In the genomic region with DNA sequence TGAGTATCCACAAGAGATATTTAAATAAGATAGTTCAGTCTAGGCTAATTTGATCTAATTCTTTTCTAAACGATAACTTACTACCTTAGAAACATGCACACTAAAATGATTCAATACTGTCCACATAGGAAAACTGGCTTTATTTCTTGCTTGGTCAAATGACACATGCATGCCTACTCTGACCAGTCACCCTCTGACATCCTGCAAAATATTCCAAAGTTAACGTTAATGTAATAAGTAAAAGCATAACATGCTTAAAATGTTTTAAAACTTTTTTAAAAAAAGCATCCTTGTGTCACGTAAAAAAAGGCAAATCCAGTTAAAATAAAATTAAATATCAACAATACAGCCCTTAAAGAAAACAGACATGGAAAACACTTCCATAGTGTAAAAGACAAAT, we compare ENCODE assay signal across 24 cellular contexts.
A peak's percentile ranks its signal among the peaks of the same experiment; 100 is the strongest.
DNase-seq lines count a peak whose midpoint lies in the region; ATAC-seq and TF ChIP-seq lines count a peak whose summit lies in the region.
"Had no signal": no experiment of that assay in that cellular context is flagged by ENCODE, and none has a peak within 500 bp of the region (broad histone marks: within the 10 kb centered on the region; RNA-seq: fewer than 3 reads in every experiment).

No MANE protein-coding gene starts in this region.

- H3K4me1 ChIP-seq in GM23248 (ENCODE audit: insufficient read depth) (peaks cover 22% of the 10 kb centered on the region), RWPE2 (ENCODE audit: insufficient read depth, poor library complexity, severe bottlenecking) (peaks cover 18% of the 10 kb centered on the region), skeletal muscle satellite cell (ENCODE audit: control insufficient read depth, insufficient read depth, low read length) (peaks cover 35% of the 10 kb centered on the region), neuronal stem cell (ENCODE audit: control insufficient read depth in 2 of 2, insufficient read depth in 1 of 2, low read depth in 1 of 2, low read length in 2 of 2) (no peaks in the 10 kb centered on the region)

- H4K20me1 ChIP-seq in GM23248 (ENCODE audit: insufficient read depth) = no peaks in the 10 kb centered on the region

- H4K91ac ChIP-seq in neuronal stem cell (ENCODE audit: low read depth, low read length, poor library complexity) = no peak overlapping the region

- H2BK5ac ChIP-seq in neuronal stem cell (ENCODE audit: low read length) = no peak overlapping the region

- peak; percentile 81 for DNase-seq in GM23248
- no peak for DNase-seq in RWPE2 (ENCODE audit: low spot score)
- peak; percentile 57 for DNase-seq in fibroblast of peridontal ligament (ENCODE audit: extremely low read depth)
- DNase-seq in NCI-H526 treated with DMSO at 0.1 percent for 48 hours (lab: John Stamatoyannopoulos, UW) = no peak
- DNase-seq in NCI-H748 treated with DMSO at 0.1 percent for 48 hours (lab: John Stamatoyannopoulos, UW) = no peak
- DNase-seq in neuronal stem cell (ENCODE audit: low spot score) = no peak
- no peak for DNase-seq in NCI-H1436 treated with DMSO at 0.1 percent for 48 hours (lab: John Stamatoyannopoulos, UW)
- DNase-seq: activated CD4-positive, alpha-beta T cell treated with anti-CD3 and anti-CD28 coated beads for 36 hours; activated naive CD4-positive, alpha-beta T cell; activated T-cell treated with anti-CD3 and anti-CD28 coated beads, Interleukin-2, amount 50 U/mL, for 4 hours; amygdala; central memory CD4-positive, alpha-beta T cell; DMS79; dorsolateral prefrontal cortex; mammary epithelial cell; MV-4-11; NCI-H187; occipital lobe; retina; SHP77 treated with DMSO at 0.1 percent for 48 hours; transverse colon had no signal

- in situ Hi-C loops in GM23248 (cut with MboI) = no loop called here

- peak overlapping the region; percentile 58 for H3K27ac ChIP-seq in GM23248
- no peak overlapping the region for H3K27ac ChIP-seq in RWPE2 (ENCODE audit: poor library complexity, severe bottlenecking)
- H3K27ac ChIP-seq in neuronal stem cell (replicated peaks; ENCODE audit: low read length) = no peak overlapping the region
- H3K27ac ChIP-seq: dorsolateral prefrontal cortex, gastroesophageal sphincter, KMS-11, transverse colon had no signal

- H3K79me2 ChIP-seq in GM23248 (ENCODE audit: insufficient read depth) = peaks cover 76% of the 10 kb centered on the region

- H3K27me3 ChIP-seq in GM23248 (replicated peaks; ENCODE audit: insufficient read depth) (no peaks in the 10 kb centered on the region), RWPE2 (ENCODE audit: insufficient read depth, poor library complexity, severe bottlenecking) (no peaks in the 10 kb centered on the region), skeletal muscle satellite cell (ENCODE audit: control insufficient read depth, insufficient read depth, low read length) (no peaks in the 10 kb centered on the region), neuronal stem cell (ENCODE audit: control insufficient read depth in 3 of 3, insufficient read depth in 3 of 3, low read depth in 1 of 3, low read length in 3 of 3) (no peaks in the 10 kb centered on the region)
- H3K27me3 ChIP-seq: dorsolateral prefrontal cortex, gastroesophageal sphincter, transverse colon had no signal

- H3K4me2 ChIP-seq in GM23248 (ENCODE audit: unreplicated experiment) (peak overlapping the region; percentile 46), skeletal muscle satellite cell (ENCODE audit: low read length) (peak overlapping the region; percentile 3), neuronal stem cell (ENCODE audit: insufficient read depth, low read length, poor library complexity, severe bottlenecking) (no peak overlapping the region)
- H3K4me2 ChIP-seq: KMS-11 had no signal

- no peak overlapping the region for H2AFZ ChIP-seq in GM23248
- H2AFZ ChIP-seq in neuronal stem cell (ENCODE audit: low read length) = no peak overlapping the region

- no peak for TF ChIP-seq CTCF in RWPE2 (IDR thresholded peaks at IDR 0.05; ENCODE audit: poor library complexity, severe bottlenecking)

- no peak overlapping the region for H3K14ac ChIP-seq in neuronal stem cell (ENCODE audit: low read length)

- no peak overlapping the region for H3K4ac ChIP-seq in neuronal stem cell (ENCODE audit: low read length)

- no peak overlapping the region for H2AK5ac ChIP-seq in neuronal stem cell (ENCODE audit: low read depth, low read length)

- 0 out of 3 replicates have a peak, but pooled peaks have one; percentile 36 for ATAC-seq in RWPE2 (ENCODE audit: low read depth)
- ATAC-seq: activated CD4-positive, alpha-beta T cell treated with anti-CD3 and anti-CD28 coated beads for 36 hours; activated T-cell treated with anti-CD3 and anti-CD28 coated beads, Interleukin-2, amount 50 U/mL, for 4 hours; gastroesophageal sphincter had no signal

- H3K79me1 ChIP-seq in neuronal stem cell (ENCODE audit: low read depth, low read length) = no peaks in the 10 kb centered on the region

- H3K9ac ChIP-seq in GM23248 (peak overlapping the region; percentile 26), skeletal muscle satellite cell (ENCODE audit: low read depth, low read length) (peak overlapping the region; percentile 39), neuronal stem cell (ENCODE audit: low read depth, low read length, poor library complexity) (no peak overlapping the region)
- H3K9ac ChIP-seq: KMS-11 had no signal

- H3K36me3 ChIP-seq in GM23248 (ENCODE audit: low read depth) (peaks cover 21% of the 10 kb centered on the region; the same call in 1 of the 2 replicates), RWPE2 (ENCODE audit: low read depth) (peaks cover 53% of the 10 kb centered on the region), skeletal muscle satellite cell (ENCODE audit: insufficient read depth, low read length) (peaks cover 4% of the 10 kb centered on the region), neuronal stem cell (replicated peaks in 1 of 2; ENCODE audit: control insufficient read depth in 2 of 2, insufficient read depth in 2 of 2, low read length in 2 of 2) (peaks cover 2 to 43% of the 10 kb centered on the region in 2 donors)

- no peak overlapping the region for H3K23ac ChIP-seq in neuronal stem cell (ENCODE audit: low read depth, low read length, poor library complexity)

- no peak overlapping the region for H3K18ac ChIP-seq in neuronal stem cell (ENCODE audit: low read length)

- H3K9me3 ChIP-seq in GM23248 (ENCODE audit: low read depth) (no peaks in the 10 kb centered on the region), RWPE2 (ENCODE audit: severe bottlenecking) (no peaks in the 10 kb centered on the region), skeletal muscle satellite cell (replicated peaks; ENCODE audit: low read length) (no peaks in the 10 kb centered on the region), neuronal stem cell (replicated peaks in 1 of 2; ENCODE audit: control insufficient read depth in 2 of 2, insufficient read depth in 1 of 2, low read depth in 1 of 2, low read length in 2 of 2) (no peaks in the 10 kb centered on the region)
- H3K9me3 ChIP-seq: gastroesophageal sphincter, transverse colon had no signal

- H2BK12ac ChIP-seq in neuronal stem cell (ENCODE audit: low read length) = no peak overlapping the region

- no peak overlapping the region for H2BK15ac ChIP-seq in neuronal stem cell (ENCODE audit: low read length)

- no peaks in the 10 kb centered on the region for H3K9me2 ChIP-seq in GM23248 (ENCODE audit: insufficient read depth)

- peak overlapping the region; percentile 4; the same call in 1 of the 2 replicates for H3K4me3 ChIP-seq in GM23248
- H3K4me3 ChIP-seq in RWPE2 (ENCODE audit: severe bottlenecking) = no peak overlapping the region
- no peak overlapping the region for H3K4me3 ChIP-seq in skeletal muscle satellite cell (ENCODE audit: low read length)
- H3K4me3 ChIP-seq in neuronal stem cell (ENCODE audit: low read length in 2 of 2) = no peak overlapping the region
- H3K4me3 ChIP-seq: dorsolateral prefrontal cortex, gastroesophageal sphincter, transverse colon had no signal

- H4K8ac ChIP-seq in neuronal stem cell (ENCODE audit: low read depth, low read length) = no peak overlapping the region

- 22 to 24% methylated on average over 3 of the region's 3 CpGs for WGBS in GM23248 (ENCODE audit: low coverage in 1 of 2, low lambda C conversion rate in 2 of 2, missing lambda C conversion rate in 2 of 2), 2 experiments
- WGBS in neuronal stem cell (ENCODE audit: extremely low coverage in 2 of 2, insufficient read length in 2 of 2, insufficient replicate concordance in 1 of 2), 2 donors = no CpG with 5 or more reads among the region's 3 CpGs

- peaks cover 24% of the 10 kb centered on the region; the same call in 1 of the 2 replicates for H3F3A ChIP-seq in GM23248 (ENCODE audit: insufficient read depth)

- no peak overlapping the region for H2BK120ac ChIP-seq in neuronal stem cell (ENCODE audit: low read depth, low read length)

Comparison
In these comparisons a context has a peak if more than half of its experiments do, and no peak if none do; other contexts are left out.
1. DNase-seq: peak in GM23248 (single experiment) and fibroblast of peridontal ligament (single experiment); none in RWPE2 (single experiment), NCI-H526 treated with DMSO at 0.1 percent for 48 hours (single experiment), NCI-H748 treated with DMSO at 0.1 percent for 48 hours (single experiment), neuronal stem cell (single experiment) and NCI-H1436 treated with DMSO at 0.1 percent for 48 hours (single experiment).